ENCODE assay signal across 14 cellular contexts in the genomic region with DNA sequence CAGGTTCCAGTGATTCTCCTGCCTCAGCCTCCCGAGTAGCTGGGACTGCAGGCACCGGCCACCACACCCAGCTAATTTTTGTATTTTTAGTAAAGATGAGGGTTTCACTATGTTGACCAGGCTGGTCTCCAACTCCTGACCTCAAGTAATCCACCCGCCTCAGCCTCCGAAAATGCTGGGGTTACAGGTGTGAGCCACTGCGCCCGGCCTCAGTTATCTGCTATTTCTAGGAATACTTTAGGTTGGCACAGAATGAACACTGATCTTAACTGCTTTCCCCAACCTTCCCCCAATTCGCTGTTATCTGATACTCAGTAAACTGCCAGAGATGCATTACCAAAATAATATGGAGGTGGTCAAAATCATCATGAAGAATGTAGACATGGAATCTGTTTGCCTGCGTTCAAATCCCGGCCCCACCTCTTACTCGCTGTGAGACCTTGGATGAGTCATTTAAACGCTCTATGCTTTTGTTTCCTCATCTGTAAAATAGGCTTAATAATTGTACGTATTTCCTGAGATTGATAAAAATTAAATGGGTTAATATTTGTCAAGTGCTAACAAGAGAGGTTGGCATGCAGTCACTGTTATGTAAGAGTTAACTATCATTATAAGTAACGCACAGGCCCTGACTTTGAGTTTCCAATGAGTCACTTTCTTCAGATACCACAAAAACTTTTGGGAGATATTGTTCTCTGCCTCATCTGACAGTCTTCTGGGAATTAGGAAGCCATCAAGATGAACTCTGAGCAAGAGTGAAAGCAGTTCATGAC. TPM values are rescaled to one million over a fixed set of nuclear protein-coding genes. Genes with fewer than 3 reads are reported as not detected.
A peak's percentile ranks its signal among the peaks of the same experiment; 100 is the strongest.
DNase-seq lines count a peak whose midpoint lies in the region; ATAC-seq and TF ChIP-seq lines count a peak whose summit lies in the region.
"Had no signal": no experiment of that assay in that cellular context is flagged by ENCODE, and none has a peak within 500 bp of the region (broad histone marks: within the 10 kb centered on the region; RNA-seq: fewer than 3 reads in every experiment).

No MANE protein-coding gene starts in this region.

- H3K9me3 ChIP-seq in trophoblast cell (ENCODE audit: insufficient read depth, low read depth, low read length), result peaks cover 1% of the 10 kb centered on the region
- H3K9me3 ChIP-seq: mucosa of descending colon had no signal

- H3K4me2 ChIP-seq in trophoblast cell (ENCODE audit: low read length), result no peak overlapping the region

- H2AFZ ChIP-seq in trophoblast cell (ENCODE audit: insufficient read depth, low read length, poor library complexity), result no peak overlapping the region

- no peak overlapping the region for H3K23ac ChIP-seq in trophoblast cell (ENCODE audit: low read length)

- H3K27ac ChIP-seq in trophoblast cell (ENCODE audit: low read depth, low read length) (no peak overlapping the region), coronary artery (no peak overlapping the region)

- no peaks in the 10 kb centered on the region for H3K36me3 ChIP-seq in trophoblast cell (ENCODE audit: control insufficient read depth in 1 of 2, insufficient read depth in 2 of 2, low read length in 2 of 2)

- peaks cover 17 to 25% of the 10 kb centered on the region in 2 experiments for H3K4me1 ChIP-seq in trophoblast cell (ENCODE audit: control insufficient read depth in 1 of 2, insufficient read depth in 2 of 2, low read length in 2 of 2)

- H2BK5ac ChIP-seq in trophoblast cell (ENCODE audit: low read depth, low read length, poor library complexity), result no peak overlapping the region

- peaks cover 22% of the 10 kb centered on the region for H3K79me1 ChIP-seq in trophoblast cell (ENCODE audit: low read length)

- no peak overlapping the region for H3K18ac ChIP-seq in trophoblast cell (ENCODE audit: low read length)

- no peak overlapping the region for H2BK12ac ChIP-seq in trophoblast cell (ENCODE audit: low read length)

- peak overlapping the region; percentile 70 for H3K27ac Mint-ChIP-seq in activated CD8-positive, alpha-beta T cell treated with anti-CD3 and anti-CD28 coated beads for 36 hours
- H3K27ac Mint-ChIP-seq in activated CD8-positive, alpha-beta T cell treated with anti-CD3 and anti-CD28 coated beads, Interleukin-2, amount 10 ng/mL, durations not matched to agents 7 days and 5 days, result no peak overlapping the region

- H3K9me3 Mint-ChIP-seq in activated CD8-positive, alpha-beta T cell treated with anti-CD3 and anti-CD28 coated beads for 36 hours, result peaks cover 2% of the 10 kb centered on the region
- H3K9me3 Mint-ChIP-seq in activated CD8-positive, alpha-beta T cell treated with anti-CD3 and anti-CD28 coated beads, Interleukin-2, amount 10 ng/mL, durations not matched to agents 7 days and 5 days (ENCODE audit: insufficient read depth), result no peaks in the 10 kb centered on the region

- peak; percentile 81 for ATAC-seq in activated CD8-positive, alpha-beta T cell treated with anti-CD3 and anti-CD28 coated beads for 36 hours
- no peak for ATAC-seq in activated CD8-positive, alpha-beta T cell treated with anti-CD3 and anti-CD28 coated beads, Interleukin-2, amount 10 ng/mL, durations not matched to agents 7 days and 5 days
- no peak for ATAC-seq in GM19328 (IDR thresholded peaks at IDR 0.05; ENCODE audit: unreplicated experiment)
- ATAC-seq: mucosa of descending colon had no signal

- POLR2A ChIA-PET in activated CD8-positive, alpha-beta T cell treated with anti-CD3 and anti-CD28 coated beads for 36 hours (lab: Charles Lee), result interaction anchor here (0.7 to 1.8 kb wide), 6 partner anchors 30 to 101 kb away, joined by 3 to 12 read pairs (median 4); a partner anchor contains a TSS
- POLR2A ChIA-PET in activated CD8-positive, alpha-beta T cell treated with anti-CD3 and anti-CD28 coated beads, Interleukin-2, amount 10 ng/mL, durations not matched to agents 7 days and 5 days (lab: Charles Lee), result interaction anchor here (1.0 to 1.2 kb wide), 2 partner anchors 30 to 45 kb away, joined by 4 read pairs; a partner anchor contains a TSS

- peak; percentile 57 for DNase-seq in activated CD8-positive, alpha-beta T cell treated with anti-CD3 and anti-CD28 coated beads for 36 hours
- DNase-seq in activated CD8-positive, alpha-beta T cell treated with anti-CD3 and anti-CD28 coated beads, Interleukin-2, amount 10 ng/mL, durations not matched to agents 7 days and 5 days, result no peak
- DNase-seq in NB4 (ENCODE audit: low read depth), result peak; percentile 53
- DNase-seq in astrocyte of the hippocampus (ENCODE audit: low read depth, low spot score), result peak; percentile 30
- peak; percentile 6 to 53 for DNase-seq in trophoblast cell
- DNase-seq in coronary artery (ENCODE audit: low spot score), result no peak
- no peak for DNase-seq in COLO668 (lab: John Stamatoyannopoulos, UW; ENCODE audit: unreplicated experiment)
- DNase-seq: AML-193, cerebellar nuclear complex, hippocampal formation, mucosa of descending colon, NCI-H1105, small intestine had no signal

- intact Hi-C loops in activated CD8-positive, alpha-beta T cell treated with anti-CD3 and anti-CD28 coated beads for 36 hours (cut with micrococcal nuclease), result loop anchor here (5.0 kb wide), 1 partner anchor 45 kb away; a partner anchor contains a TSS

- TF ChIP-seq POLR2A in NB4 (IDR thresholded peaks at IDR 0.05; ENCODE audit: extremely low read depth, insufficient read length), result no peak

- CTCF ChIA-PET in activated CD8-positive, alpha-beta T cell treated with anti-CD3 and anti-CD28 coated beads for 36 hours (lab: Charles Lee), result interaction anchor here (1.0 to 2.8 kb wide), 6 partner anchors 13 to 185 kb away, joined by 3 to 16 read pairs (median 4); a partner anchor contains a TSS
- CTCF ChIA-PET in activated CD8-positive, alpha-beta T cell treated with anti-CD3 and anti-CD28 coated beads, Interleukin-2, amount 10 ng/mL, durations not matched to agents 7 days and 5 days (lab: Charles Lee), result interaction anchor here (0.8 to 2.3 kb wide), 6 partner anchors 12 to 252 kb away, joined by 3 to 5 read pairs (median 3); no protein-coding TSS in a partner anchor

- H2AK5ac ChIP-seq in trophoblast cell (ENCODE audit: low read length), result no peak overlapping the region

- H3K4ac ChIP-seq in trophoblast cell (ENCODE audit: low read depth, low read length), result no peak overlapping the region

- H3K36me3 Mint-ChIP-seq in activated CD8-positive, alpha-beta T cell treated with anti-CD3 and anti-CD28 coated beads for 36 hours (ENCODE audit: low read depth), result no peaks in the 10 kb centered on the region
- H3K36me3 Mint-ChIP-seq in activated CD8-positive, alpha-beta T cell treated with anti-CD3 and anti-CD28 coated beads, Interleukin-2, amount 10 ng/mL, durations not matched to agents 7 days and 5 days (ENCODE audit: low read depth), result no peaks in the 10 kb centered on the region

- H3K4me3 ChIP-seq in NB4 (ENCODE audit: low read depth, low read length), result no peak overlapping the region
- H3K4me3 ChIP-seq in trophoblast cell (ENCODE audit: low read depth, low read length), result no peak overlapping the region
- H3K4me3 ChIP-seq in coronary artery, result no peak overlapping the region
- H3K4me3 ChIP-seq: mucosa of descending colon had no signal

- H3K79me2 ChIP-seq in trophoblast cell (ENCODE audit: control insufficient read depth, insufficient read depth, low read length, poor library complexity), result peaks cover 3% of the 10 kb centered on the region

- H3K27me3 ChIP-seq in trophoblast cell (ENCODE audit: insufficient read depth, low read length), result no peaks in the 10 kb centered on the region

- H4K8ac ChIP-seq in trophoblast cell (ENCODE audit: low read depth, low read length), result no peak overlapping the region

- H4K12ac ChIP-seq in trophoblast cell (ENCODE audit: low read depth, low read length), result no peak overlapping the region

- no peaks in the 10 kb centered on the region for H3K27me3 Mint-ChIP-seq in activated CD8-positive, alpha-beta T cell treated with anti-CD3 and anti-CD28 coated beads for 36 hours
- no peaks in the 10 kb centered on the region for H3K27me3 Mint-ChIP-seq in activated CD8-positive, alpha-beta T cell treated with anti-CD3 and anti-CD28 coated beads, Interleukin-2, amount 10 ng/mL, durations not matched to agents 7 days and 5 days (ENCODE audit: low read depth)

- H3K4me1 Mint-ChIP-seq in activated CD8-positive, alpha-beta T cell treated with anti-CD3 and anti-CD28 coated beads for 36 hours (ENCODE audit: low read depth), result peaks cover 48% of the 10 kb centered on the region
- H3K4me1 Mint-ChIP-seq in activated CD8-positive, alpha-beta T cell treated with anti-CD3 and anti-CD28 coated beads, Interleukin-2, amount 10 ng/mL, durations not matched to agents 7 days and 5 days (ENCODE audit: low read depth), result peaks cover 42% of the 10 kb centered on the region

- no peak overlapping the region for H4K91ac ChIP-seq in trophoblast cell (ENCODE audit: low read depth, low read length)

- H2BK120ac ChIP-seq in trophoblast cell (ENCODE audit: insufficient read depth, low read length, poor library complexity), result no peak overlapping the region

- no peak overlapping the region for H3K9ac ChIP-seq in trophoblast cell (ENCODE audit: low read length)

- no peak for TF ChIP-seq CTCF in activated CD8-positive, alpha-beta T cell treated with anti-CD3 and anti-CD28 coated beads for 36 hours (IDR thresholded peaks at IDR 0.05)
- TF ChIP-seq CTCF in NB4 (IDR thresholded peaks at IDR 0.05; ENCODE audit: low read depth, low read length) (no peak), coronary artery (IDR thresholded peaks at IDR 0.05) (no peak)

- no peak overlapping the region for H3K4me3 Mint-ChIP-seq in activated CD8-positive, alpha-beta T cell treated with anti-CD3 and anti-CD28 coated beads for 36 hours
- no peak overlapping the region for H3K4me3 Mint-ChIP-seq in activated CD8-positive, alpha-beta T cell treated with anti-CD3 and anti-CD28 coated beads, Interleukin-2, amount 10 ng/mL, durations not matched to agents 7 days and 5 days

- whole genome bisulfite sequencing in trophoblast cell (ENCODE audit: extremely low coverage, insufficient coverage, insufficient read length), result no CpG with 5 or more reads among the region's 13 CpGs

- no peak overlapping the region for H3K14ac ChIP-seq in trophoblast cell (ENCODE audit: low read length)

RNA-seq across cellular contexts. Expression of a gene that starts 44.5 kb away (rescaled TPM):
- 10 to 100 TPM; 66.2 to 73.7 TPM for total RNA-seq in activated CD8-positive, alpha-beta T cell treated with anti-CD3 and anti-CD28 coated beads for 36 hours
- 10 to 100 TPM; 57.4 to 60.1 TPM for total RNA-seq in activated CD8-positive, alpha-beta T cell treated with anti-CD3 and anti-CD28 coated beads, Interleukin-2, amount 10 ng/mL, durations not matched to agents 7 days and 5 days
- 189 and 191 TPM in 2 replicates for polyA plus RNA-seq in trophoblast cell (2013)

Comparison
In these comparisons a context has a peak if more than half of its experiments do, and no peak if none do; other contexts are left out.
1. DNase-seq: peak in activated CD8-positive, alpha-beta T cell treated with anti-CD3 and anti-CD28 coated beads for 36 hours (single experiment), NB4 (single experiment), astrocyte of the hippocampus (single experiment) and trophoblast cell (2 of 2); none in activated CD8-positive, alpha-beta T cell treated with anti-CD3 and anti-CD28 coated beads, Interleukin-2, amount 10 ng/mL, durations not matched to agents 7 days and 5 days (single experiment), coronary artery (single experiment) and COLO668 (single experiment).